Comparison of ENCODE assay signal across 20 cellular contexts in genomic region chr17:51725185-51725584, GRCh38.
DNase-seq lines count a peak whose midpoint lies in the region; ATAC-seq lines count a peak whose summit lies in the region.
"Had no signal": no experiment of that assay in that cellular context is flagged by ENCODE, and none has a peak within 500 bp of the region (broad histone marks: within the 10 kb centered on the region; RNA-seq: fewer than 3 reads in every experiment).

No MANE protein-coding gene starts in this region.

- H3K27ac ChIP-seq in Karpas-422 (ENCODE audit: low read length): no peak overlapping the region
- H3K27ac ChIP-seq: 22Rv1, adrenal gland, epithelial cell of prostate had no signal

- no peak overlapping the region for H3K9ac ChIP-seq in Karpas-422 (ENCODE audit: low read length)

- H3K27me3 ChIP-seq in Karpas-422 (ENCODE audit: low read length): no peaks in the 10 kb centered on the region
- H3K27me3 ChIP-seq: adrenal gland had no signal

- H3K4me2 ChIP-seq in Karpas-422 (ENCODE audit: low read depth, low read length, poor library complexity, severe bottlenecking): no peak overlapping the region

- DNase-seq in NOMO-1 treated with DMSO at 0.1 percent for 48 hours (lab: John Stamatoyannopoulos, UW; ENCODE audit: unreplicated experiment) (peak; percentile 55), NOMO-1 treated with dmso at 0.1 percent for 144 hours (lab: John Stamatoyannopoulos, UW; ENCODE audit: unreplicated experiment) (no peak), Karpas-422 (peak; percentile 61), medulla oblongata (ENCODE audit: extremely low spot score) (no peak), UCSD-AML1 (lab: John Stamatoyannopoulos, UW; ENCODE audit: unreplicated experiment) (no peak)
- DNase-seq: activated CD4-positive, alpha-beta T cell treated with anti-CD3 and anti-CD28 coated beads for 4 hours; adrenal gland; COR-L47; NCI-H1092; NCI-H2081 treated with DMSO at 0.1 percent for 48 hours; NCI-H524; posterior cingulate gyrus; stimulated activated CD4-positive, alpha-beta T cell treated with anti-CD3 and anti-CD28 coated beads, Interleukin-2, amount 100 ng/mL, for 48 hours; substantia nigra; T1000 had no signal

- H4K20me1 ChIP-seq in Karpas-422 (ENCODE audit: insufficient read depth, low read depth, low read length): no peaks in the 10 kb centered on the region

- peak; percentile 90 for ATAC-seq in HG02870 (IDR thresholded peaks at IDR 0.05; ENCODE audit: unreplicated experiment)
- ATAC-seq in HG02610 (IDR thresholded peaks at IDR 0.05; ENCODE audit: unreplicated experiment): no peak
- ATAC-seq in HG02840 (IDR thresholded peaks at IDR 0.05; ENCODE audit: low FRiP score, unreplicated experiment): no peak

- H3K4me3 ChIP-seq in Karpas-422 (ENCODE audit: low read length): no peak overlapping the region
- H3K4me3 ChIP-seq: adrenal gland had no signal

- H3K36me3 ChIP-seq in Karpas-422 (ENCODE audit: insufficient read depth, low read length): no peaks in the 10 kb centered on the region
- H3K36me3 ChIP-seq: adrenal gland had no signal

- no peaks in the 10 kb centered on the region for H3K4me1 ChIP-seq in Karpas-422 (ENCODE audit: low read length)
- H3K4me1 ChIP-seq: adrenal gland had no signal

- H2AFZ ChIP-seq in Karpas-422 (ENCODE audit: low read length): no peak overlapping the region

- H3K9me2 ChIP-seq in Karpas-422 (replicated peaks; ENCODE audit: insufficient read depth, low read length): no peaks in the 10 kb centered on the region

- no peaks in the 10 kb centered on the region for H3K9me3 ChIP-seq in Karpas-422 (ENCODE audit: low read length)
- H3K9me3 ChIP-seq: adrenal gland had no signal

- no peaks in the 10 kb centered on the region for H3K79me2 ChIP-seq in Karpas-422 (ENCODE audit: low read length)

Comparison
In these comparisons a context has a peak if more than half of its experiments do, and no peak if none do; other contexts are left out.
1. DNase-seq: peak in NOMO-1 treated with DMSO at 0.1 percent for 48 hours (single experiment) and Karpas-422 (single experiment); none in NOMO-1 treated with dmso at 0.1 percent for 144 hours (single experiment), medulla oblongata (single experiment) and UCSD-AML1 (single experiment).